27 cellular contexts compared by ENCODE assay signal in the genomic region with DNA sequence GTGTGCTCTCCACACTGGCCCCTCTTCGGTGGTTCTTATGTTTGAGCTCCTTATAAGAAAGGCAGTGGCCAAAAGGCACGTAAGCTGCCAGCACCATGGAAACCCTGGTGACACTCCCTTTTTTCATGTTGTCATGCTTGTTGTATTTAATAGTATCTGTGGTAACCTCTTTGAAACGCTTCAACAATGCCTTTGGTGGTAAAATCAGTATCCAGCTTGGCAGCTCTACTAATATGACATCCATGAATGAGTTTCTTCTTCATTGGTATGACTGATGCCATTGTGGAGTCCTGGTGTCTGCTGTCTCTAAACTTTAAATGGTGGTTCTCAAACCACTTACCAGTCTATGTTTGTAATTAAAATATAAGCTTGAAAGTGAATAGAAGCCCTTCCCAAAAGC. TPM values are rescaled to one million over a fixed set of nuclear protein-coding genes. Genes with fewer than 3 reads are reported as not detected.
DNase-seq lines count a peak whose midpoint lies in the region; ATAC-seq, FAIRE-seq and TF ChIP-seq lines count a peak whose summit lies in the region.
"Had no signal": no experiment of that assay in that cellular context is flagged by ENCODE, and none has a peak within 500 bp of the region (broad histone marks: within the 10 kb centered on the region; RNA-seq: fewer than 3 reads in every experiment).

No MANE protein-coding gene starts in this region.

- H3K9me3 Mint-ChIP-seq in HFFc6, result no peaks in the 10 kb centered on the region
- H3K9me3 Mint-ChIP-seq in chondrocyte (ENCODE audit: low read depth), result no peaks in the 10 kb centered on the region
- H3K9me3 Mint-ChIP-seq: CD8-positive, alpha-beta memory T cell had no signal

- FAIRE-seq in HTR-8/SVneo (lab: Jason Lieb, UNC), result no peak
- FAIRE-seq: D721Med had no signal

- H3K4me1 ChIP-seq in osteoblast (ENCODE audit: insufficient read depth, low read length) (peaks cover 33% of the 10 kb centered on the region), smooth muscle cell (ENCODE audit: low read depth) (no peaks in the 10 kb centered on the region)

- H3K36me3 ChIP-seq in osteoblast (ENCODE audit: insufficient read depth, low read length), result peaks cover 25% of the 10 kb centered on the region
- H3K36me3 ChIP-seq in smooth muscle cell (ENCODE audit: low read depth), result no peaks in the 10 kb centered on the region

- H3K27me3 Mint-ChIP-seq in HFFc6 (ENCODE audit: insufficient read depth) (no peaks in the 10 kb centered on the region; the same call in 1 of the 2 replicates), chondrocyte (ENCODE audit: low read depth) (no peaks in the 10 kb centered on the region)

- H3K27ac Mint-ChIP-seq in HFFc6, result peak overlapping the region; percentile 19; the same call in 1 of the 2 replicates
- peak overlapping the region; percentile 99 for H3K27ac Mint-ChIP-seq in chondrocyte (ENCODE audit: unreplicated experiment)

- H2AFZ ChIP-seq in osteoblast (ENCODE audit: low read length), result no peak overlapping the region
- H2AFZ ChIP-seq in smooth muscle cell (ENCODE audit: low read depth), result no peak overlapping the region

- 95% methylated on average over 3 of the region's 3 CpGs for WGBS in smooth muscle cell (ENCODE audit: low lambda C conversion rate)

- peak overlapping the region; percentile 86 for H3K27ac ChIP-seq in osteoblast (ENCODE audit: low read depth, low read length)
- H3K27ac ChIP-seq in smooth muscle cell (ENCODE audit: low read depth), result peak overlapping the region; percentile 20
- H3K27ac ChIP-seq: C4-2B, KMS-11 had no signal

- H3K9me3 ChIP-seq in osteoblast (ENCODE audit: low read depth, low read length), result no peaks in the 10 kb centered on the region
- no peaks in the 10 kb centered on the region for H3K9me3 ChIP-seq in smooth muscle cell (replicated peaks; ENCODE audit: low read depth)

- no peak for TF ChIP-seq CTCF in HFFc6 (IDR thresholded peaks at IDR 0.05)
- TF ChIP-seq CTCF in chondrocyte (IDR thresholded peaks at IDR 0.05), result no peak
- no peak for TF ChIP-seq CTCF in osteoblast (IDR thresholded peaks at IDR 0.05; ENCODE audit: extremely low read depth, low read depth, low read length)
- TF ChIP-seq CTCF in smooth muscle cell (IDR thresholded peaks at IDR 0.05; ENCODE audit: borderline replicate concordance, insufficient read depth, poor library complexity, severe bottlenecking), result no peak

- H4K20me1 ChIP-seq in osteoblast (ENCODE audit: insufficient read depth, low read length), result no peaks in the 10 kb centered on the region
- no peaks in the 10 kb centered on the region for H4K20me1 ChIP-seq in smooth muscle cell (ENCODE audit: low read depth)

- H3K4me3 Mint-ChIP-seq in HFFc6 (no peak overlapping the region), chondrocyte (ENCODE audit: unreplicated experiment) (no peak overlapping the region)
- H3K4me3 Mint-ChIP-seq: CD8-positive, alpha-beta memory T cell had no signal

- peaks cover 9% of the 10 kb centered on the region; the same call in 1 of the 2 replicates for H3K36me3 Mint-ChIP-seq in HFFc6 (ENCODE audit: low read depth)
- peaks cover 5% of the 10 kb centered on the region for H3K36me3 Mint-ChIP-seq in chondrocyte (ENCODE audit: low read depth)
- H3K36me3 Mint-ChIP-seq: CD8-positive, alpha-beta memory T cell had no signal

- H3F3A ChIP-seq in smooth muscle cell (ENCODE audit: low read depth), result no peaks in the 10 kb centered on the region

- no peak overlapping the region for H3K9ac ChIP-seq in smooth muscle cell (ENCODE audit: low read depth)
- H3K9ac ChIP-seq: KMS-11 had no signal

- ATAC-seq in HG03521 (IDR thresholded peaks at IDR 0.05; ENCODE audit: unreplicated experiment), result no peak
- ATAC-seq in GM21447 (IDR thresholded peaks at IDR 0.05; ENCODE audit: unreplicated experiment), result no peak
- no peak for ATAC-seq in GM21576 (IDR thresholded peaks at IDR 0.05; ENCODE audit: unreplicated experiment)
- ATAC-seq: SK-N-SH treated with all-trans-retinoic acid at 6 μM for 48 hours had no signal

- H3K79me2 ChIP-seq in osteoblast (ENCODE audit: insufficient read depth, low read length) (no peaks in the 10 kb centered on the region), smooth muscle cell (ENCODE audit: low read depth) (no peaks in the 10 kb centered on the region)

- no peaks in the 10 kb centered on the region for H3K27me3 ChIP-seq in osteoblast (ENCODE audit: insufficient read depth, low read length)
- no peaks in the 10 kb centered on the region for H3K27me3 ChIP-seq in smooth muscle cell (ENCODE audit: low read depth)

- H3K4me1 Mint-ChIP-seq in HFFc6 (ENCODE audit: low read depth) (peaks cover 39% of the 10 kb centered on the region), chondrocyte (ENCODE audit: low read depth) (peaks cover 86% of the 10 kb centered on the region)

- no peak overlapping the region for H3K4me2 ChIP-seq in osteoblast (ENCODE audit: insufficient read depth, low read length)
- no peak overlapping the region for H3K4me2 ChIP-seq in smooth muscle cell
- H3K4me2 ChIP-seq: KMS-11 had no signal

- no peak overlapping the region for H3K4me3 ChIP-seq in osteoblast (ENCODE audit: insufficient read depth, low read length)
- H3K4me3 ChIP-seq in smooth muscle cell, result no peak overlapping the region

- DNase-seq in HFFc6 (no peak), chondrocyte (ENCODE audit: low spot score) (no peak), osteoblast (ENCODE audit: insufficient read length, low spot score, missing footprints) (no peak), smooth muscle cell (lab: John Stamatoyannopoulos, UW; ENCODE audit: unreplicated experiment) (no peak), HTR-8/SVneo (ENCODE audit: insufficient read length, low spot score) (no peak)
- DNase-seq: AML-193; CD8-positive, alpha-beta memory T cell; DMS53; EL; GF-D8; HCEC 1CT; IMR-90; NCI-H1105; NCI-H146; NCI-H2029 treated with DMSO at 0.1 percent for 48 hours; NCI-H226; NCI-H510A treated with DMSO at 0.1 percent for 48 hours; NCI-H748 treated with DMSO at 0.1 percent for 48 hours had no signal

RNA-seq across cellular contexts. Expression of gene MYLK2, which starts 10.7 kb away (rescaled TPM):
- under 1 TPM; 0.07 to 0.30 (median 0.16) TPM for total RNA-seq in HFFc6 (2021; fragmentation: NEBNext Ultra II Directional; extraction: Animal tissue kit (Norgen Biotek cat#: 25700))
- total RNA-seq in chondrocyte, result 1.3 to 3.3 TPM (median 2.9 TPM) in 3 replicates
- total RNA-seq in osteoblast, result under 0.01 and 0.36 TPM in 2 replicates
- 0.09 and 0.54 TPM in 2 replicates for total RNA-seq in smooth muscle cell
- polyA plus RNA-seq in smooth muscle cell, result 0.22 TPM in 1 of 2 replicates, not detected in the other
- polyA plus RNA-seq: AG04450; CD8-positive, alpha-beta memory T cell had no signal

RNA-seq across cellular contexts. Expression of gene FOXS1, which starts 36.9 kb away (rescaled TPM):
- not detected for total RNA-seq in HFFc6 (2021; fragmentation: NEBNext Ultra II Directional; extraction: Animal tissue kit (Norgen Biotek cat#: 25700))
- total RNA-seq in chondrocyte, result 54.1 to 192 TPM (median 185 TPM) in 3 replicates
- under 0.01 and 0.36 TPM in 2 replicates for total RNA-seq in osteoblast
- total RNA-seq in smooth muscle cell, result 0.09 and 2.6 TPM in 2 replicates
- polyA plus RNA-seq in smooth muscle cell, result 2.1 and 3.3 TPM in 2 replicates
- total RNA-seq: A172; CD8-positive, alpha-beta memory T cell; IMR-90 had no signal
- polyA plus RNA-seq: AG04450; CD8-positive, alpha-beta memory T cell; IMR-90 had no signal

Comparison
In these comparisons a context has a peak if more than half of its experiments do, and no peak if none do; other contexts are left out.
1. RNA of gene FOXS1, which starts 36.9 kb away (total RNA-seq): 54.1 to 192 TPM in chondrocyte; under 0.01 to 0.36 TPM in osteoblast, 0.09 to 2.6 TPM in smooth muscle cell and not detected in HFFc6; every median in the first group is over 10 times any median in the second.